10 cellular contexts compared by ENCODE assay signal in genomic region chr1:182742780-182743179, GRCh38. TPM values are rescaled to one million over a fixed set of nuclear protein-coding genes. Genes with fewer than 3 reads are reported as not detected.
"Had no signal": no experiment of that assay in that cellular context is flagged by ENCODE, and none has a peak within 500 bp of the region (broad histone marks: within the 10 kb centered on the region; RNA-seq: fewer than 3 reads in every experiment).

No MANE protein-coding gene starts in this region.

- H2AFZ ChIP-seq: GM23248 had no signal

- DNase-seq: GM23248, GOT3, H7, HFFc6, KG1 had no signal

- H3K4me1 ChIP-seq: HAP-1 had no signal

- H3K4me3 ChIP-seq: GM23248, HAP-1 had no signal

- H3K36me3 ChIP-seq: HAP-1 had no signal

- ATAC-seq: HCT116 had no signal

- H3K9ac ChIP-seq: GM23248 had no signal

- H3K9me3 ChIP-seq: HAP-1 had no signal

- H3K27ac ChIP-seq: GM23248, HL-60 had no signal

RNA-seq across cellular contexts. Expression of gene RGS8, which starts 58.4 kb away (rescaled TPM):
- total RNA-seq: GM23248, H4, HFFc6 had no signal
- polyA plus RNA-seq: GM23248, IgD-negative memory B cell had no signal
